In genomic region chr7:150936018-150936417, GRCh38 we compare ENCODE assay signal across 21 cellular contexts. TPM values are rescaled to one million over a fixed set of nuclear protein-coding genes. Genes with fewer than 3 reads are reported as not detected.
"Had no signal": no experiment of that assay in that cellular context is flagged by ENCODE, and none has a peak within 500 bp of the region (broad histone marks: within the 10 kb centered on the region; RNA-seq: fewer than 3 reads in every experiment).

No MANE protein-coding gene starts in this region.

- H3K4me1 ChIP-seq: psoas muscle, right atrium auricular region had no signal

- H3K27ac Mint-ChIP-seq: activated CD4-positive, alpha-beta memory T cell treated with anti-CD3 and anti-CD28 coated beads, Interleukin-2, amount 10 ng/mL, durations not matched to agents 7 days and 5 days; activated CD4-positive, alpha-beta T cell treated with anti-CD3 and anti-CD28 coated beads, Interleukin-2, amount 10 ng/mL, durations not matched to agents 24 days and 14 days; activated naive CD4-positive, alpha-beta T cell treated with anti-CD3 and anti-CD28 coated beads, Interleukin-2, amount 50 U/mL, for 72 hours; activated T-helper 2 cell treated with anti-CD3 and anti-CD28 coated beads, Interferon-gamma antibody, Interleukin-2, Interleukin-4, amounts not matched to agents 10 μg/mL and 5 μg/mL and 100 μg/mL, durations not matched to agents 14 hours and 24 hours and 36 hours; effector memory CD8-positive, alpha-beta T cell; memory B cell had no signal

- H3K27me3 ChIP-seq: esophagus muscularis mucosa, right atrium auricular region, upper lobe of left lung had no signal

- H3K27me3 Mint-ChIP-seq: activated CD4-positive, alpha-beta memory T cell treated with anti-CD3 and anti-CD28 coated beads, Interleukin-2, amount 10 ng/mL, durations not matched to agents 7 days and 5 days; central memory CD8-positive, alpha-beta T cell had no signal

- H3K36me3 Mint-ChIP-seq: activated naive CD4-positive, alpha-beta T cell treated with anti-CD3 and anti-CD28 coated beads, Interleukin-2, amount 50 U/mL, for 72 hours; memory B cell had no signal

- H3K4me3 ChIP-seq: dorsolateral prefrontal cortex, esophagus muscularis mucosa, mucosa of descending colon, psoas muscle, right atrium auricular region, upper lobe of left lung had no signal

- H3K36me3 ChIP-seq: esophagus muscularis mucosa, right atrium auricular region, upper lobe of left lung had no signal

- H3K9me3 Mint-ChIP-seq: activated CD4-positive, alpha-beta memory T cell treated with anti-CD3 and anti-CD28 coated beads, Interleukin-2, amount 10 ng/mL, durations not matched to agents 7 days and 5 days; activated CD4-positive, alpha-beta T cell treated with anti-CD3 and anti-CD28 coated beads, Interleukin-2, amount 10 ng/mL, durations not matched to agents 24 days and 14 days; activated naive CD4-positive, alpha-beta T cell treated with anti-CD3 and anti-CD28 coated beads, Interleukin-2, amount 50 U/mL, for 72 hours; activated T-helper 2 cell treated with anti-CD3 and anti-CD28 coated beads, Interferon-gamma antibody, Interleukin-2, Interleukin-4, amounts not matched to agents 10 μg/mL and 5 μg/mL and 100 μg/mL, durations not matched to agents 14 hours and 24 hours and 36 hours; central memory CD8-positive, alpha-beta T cell; effector memory CD8-positive, alpha-beta T cell; memory B cell; neural crest cell had no signal

- H3K9me3 ChIP-seq: esophagus muscularis mucosa, mucosa of descending colon, psoas muscle, right atrium auricular region, upper lobe of left lung had no signal

- H3K27ac ChIP-seq: dorsolateral prefrontal cortex, esophagus muscularis mucosa, psoas muscle, right atrium auricular region, upper lobe of left lung had no signal

- ATAC-seq: activated CD4-positive, CD25-positive, alpha-beta regulatory T cell treated with anti-CD3 and anti-CD28 coated beads, Interleukin-2, amount 50 U/mL, for 24 hours; activated naive CD4-positive, alpha-beta T cell treated with anti-CD3 and anti-CD28 coated beads, Interleukin-2, amount 50 U/mL, for 72 hours; effector memory CD8-positive, alpha-beta T cell; left cardiac atrium; mucosa of descending colon; psoas muscle; SK-N-SH treated with all-trans-retinoic acid at 6 μM for 48 hours had no signal

- H3K4me3 Mint-ChIP-seq: activated CD4-positive, alpha-beta memory T cell treated with anti-CD3 and anti-CD28 coated beads, Interleukin-2, amount 10 ng/mL, durations not matched to agents 7 days and 5 days; activated CD4-positive, alpha-beta T cell treated with anti-CD3 and anti-CD28 coated beads, Interleukin-2, amount 10 ng/mL, durations not matched to agents 24 days and 14 days; central memory CD8-positive, alpha-beta T cell; effector memory CD8-positive, alpha-beta T cell; memory B cell; neural crest cell had no signal

- DNase-seq: activated CD4-positive, alpha-beta memory T cell treated with anti-CD3 and anti-CD28 coated beads, Interleukin-2, amount 10 ng/mL, durations not matched to agents 7 days and 5 days; activated CD4-positive, alpha-beta T cell treated with anti-CD3 and anti-CD28 coated beads, Interleukin-2, amount 10 ng/mL, durations not matched to agents 24 days and 14 days; effector memory CD8-positive, alpha-beta T cell; hypothalamus; left cardiac atrium; mucosa of descending colon; psoas muscle; stimulated activated CD4-positive, alpha-beta T cell treated with anti-CD3 and anti-CD28 coated beads, Interleukin-4, amount 100 ng/mL, for 24 hours; stimulated activated naive CD4-positive, alpha-beta T cell treated with Interleukin-2 at 50 U/mL for 16 hours; upper lobe of left lung had no signal

RNA-seq across cellular contexts. Expression of gene KCNH2, which starts 42.1 kb away (rescaled TPM):
- total RNA-seq: osteocyte had no signal
